8 cellular contexts compared by ENCODE assay signal in genomic region chr15:60477991-60478632, GRCh38. TPM values are rescaled to one million over a fixed set of nuclear protein-coding genes. Genes with fewer than 3 reads are reported as not detected.
DNase-seq lines count a peak whose midpoint lies in the region; TF ChIP-seq lines count a peak whose summit lies in the region.

No MANE protein-coding gene starts in this region.

- peaks cover 54% of the 10 kb centered on the region for H3K4me1 Mint-ChIP-seq in activated naive CD8-positive, alpha-beta T cell treated with anti-CD3 and anti-CD28 coated beads for 36 hours

- no peaks in the 10 kb centered on the region for H3K9me3 ChIP-seq in cardiac muscle cell (ENCODE audit: low read depth)

- H3K27ac Mint-ChIP-seq in activated naive CD8-positive, alpha-beta T cell treated with anti-CD3 and anti-CD28 coated beads for 36 hours, result peak overlapping the region; percentile 100

- H3K27me3 Mint-ChIP-seq in activated naive CD8-positive, alpha-beta T cell treated with anti-CD3 and anti-CD28 coated beads for 36 hours, result peaks cover 7% of the 10 kb centered on the region

- H3K27ac ChIP-seq in cardiac muscle cell, result peak overlapping the region; percentile 95

- peaks cover 12% of the 10 kb centered on the region for H3K36me3 ChIP-seq in cardiac muscle cell

- no peaks in the 10 kb centered on the region for H3K27me3 ChIP-seq in cardiac muscle cell

- DNase-seq in ELF-1 (ENCODE audit: low read depth, low spot score) (peak; percentile 46), Kasumi-1 (lab: John Stamatoyannopoulos, UW) (peak; percentile 29 to 44), cardiac muscle cell (ENCODE audit: low read depth in 1 of 2, low spot score in 1 of 2) (peak; percentile 42 to 47), pons (ENCODE audit: low spot score) (peak; percentile 37), NCI-H128 (lab: John Stamatoyannopoulos, UW; ENCODE audit: unreplicated experiment) (no peak), H4 (ENCODE audit: low spot score) (no peak)
- DNase-seq in activated naive CD8-positive, alpha-beta T cell treated with anti-CD3 and anti-CD28 coated beads for 36 hours, result no peak
- DNase-seq in stimulated activated CD8-positive, alpha-beta memory T cell treated with anti-CD3 and anti-CD28 coated beads, Interleukin-4, amount 100 ng/mL, for 48 hours, result no peak

- H3K9me3 Mint-ChIP-seq in activated naive CD8-positive, alpha-beta T cell treated with anti-CD3 and anti-CD28 coated beads for 36 hours, result no peaks in the 10 kb centered on the region

- H3K4me3 ChIP-seq in cardiac muscle cell, result peak overlapping the region; percentile 50

- TF ChIP-seq CTCF in cardiac muscle cell (IDR thresholded peaks at IDR 0.05; ENCODE audit: low read depth, low read length), result no peak

- peaks cover 28% of the 10 kb centered on the region for H3K36me3 Mint-ChIP-seq in activated naive CD8-positive, alpha-beta T cell treated with anti-CD3 and anti-CD28 coated beads for 36 hours

- peak overlapping the region; percentile 100 for H3K4me3 Mint-ChIP-seq in activated naive CD8-positive, alpha-beta T cell treated with anti-CD3 and anti-CD28 coated beads for 36 hours

- H3K4me1 ChIP-seq in cardiac muscle cell (ENCODE audit: low read depth), result peaks cover 28% of the 10 kb centered on the region

RNA-seq across cellular contexts. Expression of gene ICE2, which starts 0.8 kb away (rescaled TPM):
- 10 to 100 TPM; 72.0 to 72.8 TPM for total RNA-seq in activated naive CD8-positive, alpha-beta T cell treated with anti-CD3 and anti-CD28 coated beads for 36 hours
- total RNA-seq in cardiac muscle cell, result 19.8 and 41.5 TPM in 2 replicates
- polyA plus RNA-seq in cardiac muscle cell, result 26.4 and 49.4 TPM in 2 replicates
- total RNA-seq in H4 (2014; rRNA removed; shearing (Covaris generic)), result 17.2 and 24.3 TPM in 2 replicates

Comparison
In these comparisons a context has a peak if more than half of its experiments do, and no peak if none do; other contexts are left out.
1. DNase-seq: peak in ELF-1 (single experiment), Kasumi-1 (2 of 2), cardiac muscle cell (2 of 2) and pons (single experiment); none in activated naive CD8-positive, alpha-beta T cell treated with anti-CD3 and anti-CD28 coated beads for 36 hours (single experiment), NCI-H128 (single experiment), H4 (single experiment) and stimulated activated CD8-positive, alpha-beta memory T cell treated with anti-CD3 and anti-CD28 coated beads, Interleukin-4, amount 100 ng/mL, for 48 hours (single experiment).